ENCODE assay signal across 1 cellular context in the genomic region with DNA sequence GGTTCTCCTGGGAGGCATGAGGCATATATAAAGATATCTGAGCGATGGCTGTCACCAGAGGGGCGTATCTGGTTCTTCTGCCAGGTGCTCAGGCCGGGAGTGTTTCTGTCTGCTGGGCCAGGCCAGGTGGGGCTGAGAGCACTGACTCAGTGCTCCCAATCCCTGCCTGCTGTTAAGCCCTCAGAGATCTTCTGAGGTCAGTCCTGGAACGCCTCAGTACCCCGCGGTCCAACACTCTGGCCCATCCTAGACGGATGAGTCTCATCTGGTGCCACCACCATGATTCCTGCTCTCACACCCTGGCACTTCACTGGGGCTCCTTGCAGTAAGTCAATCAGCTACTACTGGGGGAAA.
TF ChIP-seq lines count a peak whose summit lies in the region.

No MANE protein-coding gene starts in this region.

TF ChIP-seq in K562, 482 proteins besides CTCF, POLR2A, EP300 and RAD21 (continued from another document):
- TF ChIP-seq, protein P1, sequence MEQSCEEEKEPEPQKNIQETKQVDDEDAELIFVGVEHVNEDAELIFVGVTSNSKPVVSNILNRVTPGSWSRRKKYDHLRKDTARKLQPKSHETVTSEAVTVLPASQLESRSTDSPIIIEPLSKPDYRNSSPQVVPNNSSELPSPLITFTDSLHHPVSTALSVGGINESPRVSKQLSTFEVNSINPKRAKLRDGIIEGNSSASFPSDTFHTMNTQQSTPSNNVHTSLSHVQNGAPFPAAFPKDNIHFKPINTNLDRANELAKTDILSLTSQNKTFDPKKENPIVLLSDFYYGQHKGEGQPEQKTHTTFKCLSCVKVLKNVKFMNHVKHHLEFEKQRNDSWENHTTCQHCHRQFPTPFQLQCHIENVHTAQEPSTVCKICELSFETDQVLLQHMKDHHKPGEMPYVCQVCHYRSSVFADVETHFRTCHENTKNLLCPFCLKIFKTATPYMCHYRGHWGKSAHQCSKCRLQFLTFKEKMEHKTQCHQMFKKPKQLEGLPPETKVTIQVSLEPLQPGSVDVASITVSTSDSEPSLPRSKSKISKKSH (CRISPR knock-in tag; IDR thresholded peaks at IDR 0.05), result no peak
- TF ChIP-seq CBFA2T3 (IDR thresholded peaks at IDR 0.05) (no peak), ZC3H8 (IDR thresholded peaks at IDR 0.05) (no peak), ZNF584 (CRISPR knock-in tag; IDR thresholded peaks at IDR 0.05; ENCODE audit: low read depth) (no peak; the same call in 1 of the 2 replicates), TCF7 (IDR thresholded peaks at IDR 0.05; ENCODE audit: borderline replicate concordance) (no peak), NR2F6 (CRISPR knock-in tag; IDR thresholded peaks at IDR 0.05) (no peak)
- TF ChIP-seq, protein P2, sequence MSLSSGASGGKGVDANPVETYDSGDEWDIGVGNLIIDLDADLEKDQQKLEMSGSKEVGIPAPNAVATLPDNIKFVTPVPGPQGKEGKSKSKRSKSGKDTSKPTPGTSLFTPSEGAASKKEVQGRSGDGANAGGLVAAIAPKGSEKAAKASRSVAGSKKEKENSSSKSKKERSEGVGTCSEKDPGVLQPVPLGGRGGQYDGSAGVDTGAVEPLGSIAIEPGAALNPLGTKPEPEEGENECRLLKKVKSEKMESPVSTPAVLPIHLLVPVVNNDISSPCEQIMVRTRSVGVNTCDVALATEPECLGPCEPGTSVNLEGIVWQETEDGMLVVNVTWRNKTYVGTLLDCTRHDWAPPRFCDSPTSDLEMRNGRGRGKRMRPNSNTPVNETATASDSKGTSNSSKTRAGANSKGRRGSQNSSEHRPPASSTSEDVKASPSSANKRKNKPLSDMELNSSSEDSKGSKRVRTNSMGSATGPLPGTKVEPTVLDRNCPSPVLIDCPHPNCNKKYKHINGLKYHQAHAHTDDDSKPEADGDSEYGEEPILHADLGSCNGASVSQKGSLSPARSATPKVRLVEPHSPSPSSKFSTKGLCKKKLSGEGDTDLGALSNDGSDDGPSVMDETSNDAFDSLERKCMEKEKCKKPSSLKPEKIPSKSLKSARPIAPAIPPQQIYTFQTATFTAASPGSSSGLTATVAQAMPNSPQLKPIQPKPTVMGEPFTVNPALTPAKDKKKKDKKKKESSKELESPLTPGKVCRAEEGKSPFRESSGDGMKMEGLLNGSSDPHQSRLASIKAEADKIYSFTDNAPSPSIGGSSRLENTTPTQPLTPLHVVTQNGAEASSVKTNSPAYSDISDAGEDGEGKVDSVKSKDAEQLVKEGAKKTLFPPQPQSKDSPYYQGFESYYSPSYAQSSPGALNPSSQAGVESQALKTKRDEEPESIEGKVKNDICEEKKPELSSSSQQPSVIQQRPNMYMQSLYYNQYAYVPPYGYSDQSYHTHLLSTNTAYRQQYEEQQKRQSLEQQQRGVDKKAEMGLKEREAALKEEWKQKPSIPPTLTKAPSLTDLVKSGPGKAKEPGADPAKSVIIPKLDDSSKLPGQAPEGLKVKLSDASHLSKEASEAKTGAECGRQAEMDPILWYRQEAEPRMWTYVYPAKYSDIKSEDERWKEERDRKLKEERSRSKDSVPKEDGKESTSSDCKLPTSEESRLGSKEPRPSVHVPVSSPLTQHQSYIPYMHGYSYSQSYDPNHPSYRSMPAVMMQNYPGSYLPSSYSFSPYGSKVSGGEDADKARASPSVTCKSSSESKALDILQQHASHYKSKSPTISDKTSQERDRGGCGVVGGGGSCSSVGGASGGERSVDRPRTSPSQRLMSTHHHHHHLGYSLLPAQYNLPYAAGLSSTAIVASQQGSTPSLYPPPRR (CRISPR knock-in tag; IDR thresholded peaks at IDR 0.05; ENCODE audit: borderline replicate concordance), result 0 out of 2 replicates have a peak, but pooled peaks have one; percentile 13
- TF ChIP-seq, protein P3, sequence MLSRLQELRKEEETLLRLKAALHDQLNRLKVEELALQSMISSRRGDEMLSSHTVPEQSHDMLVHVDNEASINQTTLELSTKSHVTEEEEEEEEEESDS (CRISPR knock-in tag; IDR thresholded peaks at IDR 0.05), result no peak
